ENCODE assay signal across 6 cellular contexts in genomic region chr11:66543263-66544107, GRCh38. TPM values are rescaled to one million over a fixed set of nuclear protein-coding genes. Genes with fewer than 3 reads are reported as not detected.
DNase-seq lines count a peak whose midpoint lies in the region; ATAC-seq lines count a peak whose summit lies in the region.

No MANE protein-coding gene starts in this region.

- intact Hi-C loops in dendritic cell treated with granulocyte-macrophage colony-stimulating factor and Interleukin-4, amounts not matched to agents 40 ng/mL and 50 ng/mL, for 4 days (cut with micrococcal nuclease): no loop called here

- ATAC-seq in HG02884 (IDR thresholded peaks at IDR 0.05; ENCODE audit: unreplicated experiment): no peak

- H3K27ac ChIP-seq in CD8-positive, alpha-beta memory T cell (ENCODE audit: low read depth, low read length): peak overlapping the region; percentile 66

- peak; percentile 62 to 85 (median 69) for DNase-seq in CD8-positive, alpha-beta memory T cell
- DNase-seq in T follicular helper cell (ENCODE audit: low read depth) (peak; percentile 35), skeletal muscle cell (ENCODE audit: low read depth) (peak; percentile 9), NCI-H226 (no peak)

- H3K36me3 Mint-ChIP-seq in CD8-positive, alpha-beta memory T cell: peaks cover 0 to 54% (median 11%) of the 10 kb centered on the region in 3 donors
- peaks cover 52% of the 10 kb centered on the region for H3K36me3 Mint-ChIP-seq in dendritic cell treated with granulocyte-macrophage colony-stimulating factor and Interleukin-4, amounts not matched to agents 40 ng/mL and 50 ng/mL, for 4 days (ENCODE audit: low read depth)

- H3K27me3 Mint-ChIP-seq in CD8-positive, alpha-beta memory T cell: peaks cover 0 to 4% of the 10 kb centered on the region in 2 donors
- peaks cover 21% of the 10 kb centered on the region for H3K27me3 Mint-ChIP-seq in dendritic cell treated with granulocyte-macrophage colony-stimulating factor and Interleukin-4, amounts not matched to agents 40 ng/mL and 50 ng/mL, for 4 days

- H3K27me3 ChIP-seq in CD8-positive, alpha-beta memory T cell (ENCODE audit: insufficient read depth, low read length, poor library complexity, severe bottlenecking): no peaks in the 10 kb centered on the region

- H3K4me3 Mint-ChIP-seq in CD8-positive, alpha-beta memory T cell: peak overlapping the region; percentile 72 to 92 (median 81)
- peak overlapping the region; percentile 18 for H3K4me3 Mint-ChIP-seq in dendritic cell treated with granulocyte-macrophage colony-stimulating factor and Interleukin-4, amounts not matched to agents 40 ng/mL and 50 ng/mL, for 4 days

- peaks cover 7% of the 10 kb centered on the region for H3K36me3 ChIP-seq in CD8-positive, alpha-beta memory T cell (ENCODE audit: insufficient read depth, low read length)

- H3K9me3 ChIP-seq in CD8-positive, alpha-beta memory T cell (ENCODE audit: low read length): no peaks in the 10 kb centered on the region

- CTCF ChIA-PET in CD8-positive, alpha-beta memory T cell (lab: Charles Lee): interaction anchor here (0.6 to 1.6 kb wide), 7 partner anchors 10 to 159 kb away, joined by 3 to 5 read pairs (median 3); no protein-coding TSS in a partner anchor

- POLR2A ChIA-PET in CD8-positive, alpha-beta memory T cell (lab: Charles Lee): interaction anchor here (1.0 to 1.5 kb wide), 5 partner anchors 48 to 135 kb away, joined by 3 to 7 read pairs (median 3); partner anchors contain the start of genes RBM4 and RBM4B

- peak overlapping the region; percentile 66 for H3K4me3 ChIP-seq in CD8-positive, alpha-beta memory T cell (ENCODE audit: low read length)
- H3K4me3 ChIP-seq in skeletal muscle cell (ENCODE audit: low read depth, low read length): no peak overlapping the region

- peaks cover 32% of the 10 kb centered on the region for H3K4me1 ChIP-seq in CD8-positive, alpha-beta memory T cell (ENCODE audit: insufficient read depth, low read length)

- H3K27ac Mint-ChIP-seq in CD8-positive, alpha-beta memory T cell: peak overlapping the region; percentile 89 to 97 (median 93)
- H3K27ac Mint-ChIP-seq in dendritic cell treated with granulocyte-macrophage colony-stimulating factor and Interleukin-4, amounts not matched to agents 40 ng/mL and 50 ng/mL, for 4 days: peak overlapping the region; percentile 76

- H3K4me1 Mint-ChIP-seq in CD8-positive, alpha-beta memory T cell: peaks cover 38 to 51% (median 50%) of the 10 kb centered on the region in 3 donors
- H3K4me1 Mint-ChIP-seq in dendritic cell treated with granulocyte-macrophage colony-stimulating factor and Interleukin-4, amounts not matched to agents 40 ng/mL and 50 ng/mL, for 4 days (ENCODE audit: low read depth): peaks cover 41% of the 10 kb centered on the region

- H3K9me3 Mint-ChIP-seq in CD8-positive, alpha-beta memory T cell: no peaks in the 10 kb centered on the region
- H3K9me3 Mint-ChIP-seq in dendritic cell treated with granulocyte-macrophage colony-stimulating factor and Interleukin-4, amounts not matched to agents 40 ng/mL and 50 ng/mL, for 4 days: no peaks in the 10 kb centered on the region

RNA-seq across cellular contexts. Expression of gene ZDHHC24, which starts 2.4 kb away (rescaled TPM):
- total RNA-seq in CD8-positive, alpha-beta memory T cell: 10 to 100 TPM; 16.6 to 17.1 TPM
- 21.5 TPM for polyA plus RNA-seq in CD8-positive, alpha-beta memory T cell

RNA-seq across cellular contexts. Expression of gene ACTN3, which starts 3.2 kb away (rescaled TPM):
- total RNA-seq in CD8-positive, alpha-beta memory T cell: under 1 TPM; 0.31 to 0.33 TPM
- not detected for polyA plus RNA-seq in CD8-positive, alpha-beta memory T cell

RNA-seq across cellular contexts. Expression of gene CTSF, which starts 24.9 kb away (rescaled TPM):
- total RNA-seq in CD8-positive, alpha-beta memory T cell: 1 to 10 TPM; 5.6 to 6.0 TPM
- 20.6 TPM for polyA plus RNA-seq in CD8-positive, alpha-beta memory T cell

RNA-seq across cellular contexts. Expression of gene BBS1, which starts 33.0 kb away (rescaled TPM):
- 10 to 100 TPM; 17.7 to 21.2 TPM for total RNA-seq in CD8-positive, alpha-beta memory T cell
- polyA plus RNA-seq in CD8-positive, alpha-beta memory T cell: 15.6 TPM

RNA-seq across cellular contexts. Expression of gene CCDC87, which starts 49.4 kb away (rescaled TPM):
- under 1 TPM; 0.20 to 0.27 TPM for total RNA-seq in CD8-positive, alpha-beta memory T cell
- polyA plus RNA-seq in CD8-positive, alpha-beta memory T cell: not detected
